Comparison of ENCODE assay signal across 8 cellular contexts in genomic region chr1:193537266-193538003, GRCh38.
A peak's percentile ranks its signal among the peaks of the same experiment; 100 is the strongest.
DNase-seq lines count a peak whose midpoint lies in the region; ATAC-seq, FAIRE-seq and TF ChIP-seq lines count a peak whose summit lies in the region.

No MANE protein-coding gene starts in this region.

- H3K9me2 ChIP-seq in PC-3 (replicated peaks; ENCODE audit: low read length): no peaks in the 10 kb centered on the region

- peak; percentile 27; the same call in 1 of the 2 replicates for TF ChIP-seq RAD21 in GM12878 (IDR thresholded peaks at IDR 0.05; ENCODE audit: insufficient read depth, low read depth, low read length)

- BruUV-seq in PC-3 (replicated peaks; lab: Mats Ljungman, UMichigan): no TSS peak
- BruUV-seq in GM12878 (replicated peaks; lab: Mats Ljungman, UMichigan): no TSS peak

- CTCF ChIA-PET in PC-3 (lab: Charles Lee) (no interaction called here), GM12878 (lab: Yijun Ruan, JAX) (no interaction called here)

- H3K27me3 ChIP-seq in PC-3 (ENCODE audit: low read length): no peaks in the 10 kb centered on the region
- H3K27me3 ChIP-seq in GM12878 (replicated peaks in 1 of 2; ENCODE audit: control insufficient read depth in 2 of 2, insufficient read depth in 2 of 2, low read length in 1 of 2): no peaks in the 10 kb centered on the region
- H3K27me3 ChIP-seq in suprapubic skin: no peaks in the 10 kb centered on the region

- H3K36me3 ChIP-seq in PC-3 (ENCODE audit: low read depth, low read length) (no peaks in the 10 kb centered on the region), GM12878 (ENCODE audit: control insufficient read depth in 2 of 2, insufficient read depth in 2 of 2, low read length in 1 of 2) (no peaks in the 10 kb centered on the region), suprapubic skin (no peaks in the 10 kb centered on the region)

- H3K27ac ChIP-seq in PC-3 (ENCODE audit: low read length) (no peak overlapping the region), GM12878 (ENCODE audit: control insufficient read depth, insufficient read depth) (peak overlapping the region; percentile 20; the same call in 1 of the 2 replicates), suprapubic skin (no peak overlapping the region)

- peak; percentile 71 for FAIRE-seq in GM12878 (lab: Jason Lieb, UNC)

- RAD21 ChIA-PET in GM12878 (lab: Charles Lee; ENCODE audit: unreplicated experiment): no interaction called here

- in situ Hi-C loops in GM12878 (cut with MboI): no loop called here

- intact Hi-C loops in PC-3 (cut with micrococcal nuclease): no loop called here
- intact Hi-C loops in GM12878 (cut with micrococcal nuclease; ENCODE audit: unreplicated experiment): loop anchor here (10.0 kb wide), 1 partner anchor 353 kb away; the partner anchor contains the start of gene B3GALT2

- TF ChIP-seq POLR2A in GM18505 (IDR thresholded peaks at IDR 0.05; ENCODE audit: borderline replicate concordance, extremely low read depth, insufficient read depth, insufficient read length): no peak
- TF ChIP-seq POLR2A in GM12878 (IDR thresholded peaks at IDR 0.05; ENCODE audit: low read depth, low read length): no peak
- TF ChIP-seq POLR2A in suprapubic skin (IDR thresholded peaks at IDR 0.05): no peak

- SMC1A ChIA-PET in GM12878 (lab: Charles Lee; ENCODE audit: uncharacterized antibody, unreplicated experiment): no interaction called here

- no peak overlapping the region for H2AFZ ChIP-seq in PC-3 (ENCODE audit: low read length)
- no peak overlapping the region for H2AFZ ChIP-seq in GM12878 (ENCODE audit: control insufficient read depth, low read depth, low read length)

- DNase-seq in PC-3 (no peak), GM12878 (ENCODE audit: low read depth, low spot score) (peak; percentile 79), nucleus accumbens (lab: John Stamatoyannopoulos, UW) (no peak), NCI-H2107 (lab: John Stamatoyannopoulos, UW) (no peak), suprapubic skin (ENCODE audit: low spot score in 2 of 2) (no peak), DMS79 treated with DMSO at 0.1 percent for 48 hours (lab: John Stamatoyannopoulos, UW) (no peak)

- no peak for TF ChIP-seq CTCF in PC-3 (conservative IDR thresholded peaks at IDR 0.05; ENCODE audit: low read depth, low read length)
- no peak for TF ChIP-seq CTCF in GM12878 (IDR thresholded peaks at IDR 0.05 in 2 of 3, conservative IDR thresholded peaks at IDR 0.05 in 1 of 3; ENCODE audit: control insufficient read depth in 2 of 3, extremely low read depth in 1 of 3, insufficient read depth in 1 of 3, low read depth in 3 of 3, low read length in 3 of 3)
- no peak for TF ChIP-seq CTCF in suprapubic skin (IDR thresholded peaks at IDR 0.05)

- H3K4me3 ChIP-seq in PC-3 (ENCODE audit: low read length) (no peak overlapping the region), GM12878 (no peak overlapping the region), suprapubic skin (no peak overlapping the region)

- peak; percentile 87 for ATAC-seq in GM18505 (IDR thresholded peaks at IDR 0.05; ENCODE audit: unreplicated experiment)
- peak; percentile 85 for ATAC-seq in HG02678 (IDR thresholded peaks at IDR 0.05; ENCODE audit: unreplicated experiment)
- ATAC-seq in PC-3: no peak
- peak; percentile 95 for ATAC-seq in GM12878

- no peaks in the 10 kb centered on the region for H3K4me1 ChIP-seq in PC-3 (ENCODE audit: insufficient read depth, low read length)
- H3K4me1 ChIP-seq in GM12878 (ENCODE audit: control insufficient read depth, insufficient read depth, low read length): peaks cover 30% of the 10 kb centered on the region
- no peaks in the 10 kb centered on the region for H3K4me1 ChIP-seq in suprapubic skin

- H3F3A ChIP-seq in PC-3 (ENCODE audit: low read length, unreplicated experiment): no peaks in the 10 kb centered on the region

- TF ChIP-seq EP300 in GM12878 (IDR thresholded peaks at IDR 0.05; ENCODE audit: borderline replicate concordance in 1 of 2, control insufficient read depth in 1 of 2, low read depth in 2 of 2, low read length in 2 of 2): peak; percentile 55 to 88; a peak in 3 of 4 replicates
- TF ChIP-seq EP300 in suprapubic skin (IDR thresholded peaks at IDR 0.05): no peak

- H4K20me1 ChIP-seq in PC-3 (ENCODE audit: low read length): no peaks in the 10 kb centered on the region
- no peaks in the 10 kb centered on the region for H4K20me1 ChIP-seq in GM12878 (ENCODE audit: control insufficient read depth, insufficient read depth)

- no peak overlapping the region for H3K9ac ChIP-seq in PC-3 (ENCODE audit: low read length)
- H3K9ac ChIP-seq in GM12878 (ENCODE audit: control insufficient read depth, insufficient read depth, low read length): no peak overlapping the region

- no peaks in the 10 kb centered on the region for H3K9me3 ChIP-seq in PC-3 (ENCODE audit: low read length)
- H3K9me3 ChIP-seq in GM12878 (replicated peaks; ENCODE audit: control insufficient read depth, insufficient read depth, low read length): no peaks in the 10 kb centered on the region
- no peaks in the 10 kb centered on the region for H3K9me3 ChIP-seq in suprapubic skin

- WGBS in GM12878 (ENCODE audit: insufficient coverage, insufficient replicate concordance, low lambda C conversion rate, missing lambda C conversion rate): 2% methylated on average over 7 of the region's 7 CpGs
- WGBS in suprapubic skin: 50% methylated on average over 7 of the region's 7 CpGs

- H3K4me2 ChIP-seq in PC-3 (ENCODE audit: low read length) (peak overlapping the region; percentile 36), GM12878 (ENCODE audit: control insufficient read depth, insufficient read depth) (peak overlapping the region; percentile 62; the same call in 1 of the 2 replicates)

- POLR2A ChIA-PET in PC-3 (lab: Charles Lee; ENCODE audit: unreplicated experiment) (no interaction called here), GM12878 (lab: Charles Lee) (no interaction called here)

- H3K79me2 ChIP-seq in PC-3 (ENCODE audit: low read length): no peaks in the 10 kb centered on the region
- H3K79me2 ChIP-seq in GM12878 (ENCODE audit: control insufficient read depth, insufficient read depth, low read length): no peaks in the 10 kb centered on the region

TF ChIP-seq in GM12878, 131 proteins besides CTCF, POLR2A, EP300 and RAD21 (continues in another document):
- TF ChIP-seq YY1 (IDR thresholded peaks at IDR 0.05; ENCODE audit: low read depth, low read length) (no peak), JUND (IDR thresholded peaks at IDR 0.05; ENCODE audit: low read depth, low read length) (no peak; the same call in 1 of the 2 replicates), TCF12 (IDR thresholded peaks at IDR 0.05; ENCODE audit: low read depth, low read length) (0 out of 2 replicates have a peak, but pooled peaks have one; percentile 45), NR2C2 (IDR thresholded peaks at IDR 0.05; ENCODE audit: borderline replicate concordance, control insufficient read depth, insufficient read length, low read depth) (no peak), YBX1 (IDR thresholded peaks at IDR 0.05) (no peak), ATF3 (IDR thresholded peaks at IDR 0.05; ENCODE audit: borderline replicate concordance, extremely low read depth, low read depth, low read length) (no peak), ATF7 (IDR thresholded peaks at IDR 0.05; ENCODE audit: low read depth) (peak; percentile 80), CHD2 (IDR thresholded peaks at IDR 0.05; ENCODE audit: borderline replicate concordance, low read depth, low read length) (peak; percentile 86), FOXK2 (IDR thresholded peaks at IDR 0.05) (no peak), ZBTB40 (IDR thresholded peaks at IDR 0.05; ENCODE audit: borderline replicate concordance) (no peak), FOS (IDR thresholded peaks at IDR 0.05; ENCODE audit: borderline replicate concordance, extremely low read depth, insufficient read length) (no peak), EED (IDR thresholded peaks at IDR 0.05; ENCODE audit: low read depth) (peak; percentile 56; the same call in 1 of the 2 replicates)
